Comparison of ENCODE assay signal across 12 cellular contexts in the genomic region with DNA sequence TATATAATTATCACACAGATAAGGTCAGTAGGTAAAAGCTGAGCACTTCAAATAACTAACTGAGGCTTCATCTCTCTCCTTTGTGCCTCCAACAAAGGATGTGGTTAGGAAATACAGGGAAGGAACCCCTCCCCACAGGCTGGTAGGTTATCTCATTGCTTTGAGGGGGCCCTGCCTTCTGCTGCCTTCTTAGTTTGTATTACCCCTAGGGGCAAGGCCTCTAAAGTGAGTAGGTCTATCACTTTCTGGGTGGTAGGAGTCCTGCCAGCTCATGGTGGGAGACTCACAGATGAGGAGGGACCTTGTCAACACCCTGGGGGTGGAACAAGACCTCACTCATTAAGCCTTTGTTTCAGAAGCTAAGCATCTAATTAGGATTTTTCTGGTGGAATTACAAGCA. TPM values are rescaled to one million over a fixed set of nuclear protein-coding genes. Genes with fewer than 3 reads are reported as not detected.
DNase-seq lines count a peak whose midpoint lies in the region; TF ChIP-seq lines count a peak whose summit lies in the region.
"Had no signal": no experiment of that assay in that cellular context is flagged by ENCODE, and none has a peak within 500 bp of the region (broad histone marks: within the 10 kb centered on the region; RNA-seq: fewer than 3 reads in every experiment).

No MANE protein-coding gene starts in this region.

- H3K4me3 ChIP-seq in iPS-20b (ENCODE audit: low read length): peak overlapping the region; percentile 4
- H3K4me3 ChIP-seq: cardiac muscle cell had no signal

- DNase-seq in HK-2 (ENCODE audit: unreplicated experiment): peak; percentile 15
- DNase-seq in SW480 (ENCODE audit: low spot score): peak; percentile 22
- no peak for DNase-seq in type B pancreatic cell (ENCODE audit: extremely low spot score, unreplicated experiment)
- DNase-seq in RPMI8226: no peak
- DNase-seq in cortex of kidney (lab: John Stamatoyannopoulos, UW): no peak
- DNase-seq in GM20000 (ENCODE audit: low spot score): no peak
- DNase-seq: activated naive CD4-positive, alpha-beta T cell treated with Interleukin-2 at 50 U/mL for 16 hours; CD8-positive, alpha-beta T cell; NCI-H1436 treated with DMSO at 0.1 percent for 48 hours; NCI-H524 treated with DMSO at 0.1 percent for 48 hours had no signal

- no peak overlapping the region for H3K4me3 Mint-ChIP-seq in type B pancreatic cell
- H3K4me3 Mint-ChIP-seq: CD8-positive, alpha-beta T cell had no signal

- no peaks in the 10 kb centered on the region for H3K27me3 ChIP-seq in iPS-20b (ENCODE audit: insufficient read depth, low read length)
- H3K27me3 ChIP-seq: cardiac muscle cell had no signal

- no peaks in the 10 kb centered on the region for H3K36me3 Mint-ChIP-seq in type B pancreatic cell
- H3K36me3 Mint-ChIP-seq: CD8-positive, alpha-beta T cell had no signal

- no peak for TF ChIP-seq CTCF in type B pancreatic cell (conservative IDR thresholded peaks at IDR 0.05)
- TF ChIP-seq CTCF in GM20000 (IDR thresholded peaks at IDR 0.05; ENCODE audit: extremely low read depth, missing control alignments): no peak

- no peak overlapping the region for H3K27ac ChIP-seq in iPS-20b (ENCODE audit: low read length)
- H3K27ac ChIP-seq: cardiac muscle cell had no signal

- H3K4me1 ChIP-seq in iPS-20b (ENCODE audit: insufficient read depth, low read length): peaks cover 28% of the 10 kb centered on the region

- peak overlapping the region; percentile 29; the same call in 1 of the 2 replicates for H3K9ac ChIP-seq in iPS-20b (ENCODE audit: low read depth, low read length)

- H3K36me3 ChIP-seq in iPS-20b (ENCODE audit: insufficient read depth, low read depth, low read length): no peaks in the 10 kb centered on the region
- H3K36me3 ChIP-seq: cardiac muscle cell had no signal

- peak overlapping the region; percentile 92 for H3K27ac Mint-ChIP-seq in type B pancreatic cell
- H3K27ac Mint-ChIP-seq: CD8-positive, alpha-beta T cell had no signal

- peaks cover 9% of the 10 kb centered on the region for H3K9me3 Mint-ChIP-seq in type B pancreatic cell
- H3K9me3 Mint-ChIP-seq: CD8-positive, alpha-beta T cell had no signal

- H3K4me1 Mint-ChIP-seq in type B pancreatic cell (ENCODE audit: unreplicated experiment): peaks cover 12% of the 10 kb centered on the region

- peaks cover 4% of the 10 kb centered on the region for H3K27me3 Mint-ChIP-seq in type B pancreatic cell

- H3K9me3 ChIP-seq in iPS-20b (ENCODE audit: insufficient read depth, low read depth, low read length): no peaks in the 10 kb centered on the region

RNA-seq across cellular contexts. Expression of a gene that starts 34.6 kb away (rescaled TPM):
- total RNA-seq in type B pancreatic cell (ENCODE audit: low replicate concordance): 8.9 and 20.3 TPM in 2 replicates

Comparison
In these comparisons a context has a peak if more than half of its experiments do, and no peak if none do; other contexts are left out.
1. DNase-seq: peak in HK-2 (single experiment) and SW480 (single experiment); none in type B pancreatic cell (single experiment), RPMI8226 (single experiment), cortex of kidney (single experiment) and GM20000 (single experiment).